ENCODE assay signal across 1 cellular context in the genomic region with DNA sequence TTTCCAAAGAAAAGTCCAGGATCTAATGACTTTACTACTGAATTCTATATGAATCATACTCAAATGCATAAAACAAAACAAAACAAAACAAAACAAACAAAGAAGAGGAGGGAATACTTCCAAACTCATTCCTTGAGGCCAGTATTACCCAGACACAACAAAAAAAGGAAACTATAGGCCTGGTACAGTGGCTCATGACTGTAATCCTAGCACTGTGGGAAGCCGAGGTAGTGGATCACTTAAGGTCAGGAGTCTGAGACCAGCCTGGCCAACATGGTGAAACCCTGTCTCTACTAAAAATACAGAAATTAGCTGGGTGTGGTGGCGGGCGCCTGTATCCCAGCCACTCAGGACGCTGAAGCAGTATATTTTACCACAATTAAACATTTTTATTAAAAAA.
TF ChIP-seq lines count a peak whose summit lies in the region.

No MANE protein-coding gene starts in this region.

TF ChIP-seq in endothelial cell of umbilical vein, 7 proteins besides CTCF, POLR2A, EP300 and RAD21 (continued from another document):
- TF ChIP-seq GATA2 (IDR thresholded peaks at IDR 0.05; ENCODE audit: insufficient read depth, insufficient read length, low read depth, low read length) (no peak), JUN (IDR thresholded peaks at IDR 0.05; ENCODE audit: borderline replicate concordance, insufficient read depth, insufficient read length, low read depth) (no peak), POLR2AphosphoS5 (IDR thresholded peaks at IDR 0.05; ENCODE audit: insufficient read depth, low read depth, low read length) (no peak), MAX (IDR thresholded peaks at IDR 0.05; ENCODE audit: insufficient read depth, insufficient read length) (no peak), EZH2 (IDR thresholded peaks at IDR 0.05; ENCODE audit: borderline replicate concordance, low read depth, low read length, severe bottlenecking) (no peak)
